Comparison of ENCODE assay signal across 14 cellular contexts in the genomic region with DNA sequence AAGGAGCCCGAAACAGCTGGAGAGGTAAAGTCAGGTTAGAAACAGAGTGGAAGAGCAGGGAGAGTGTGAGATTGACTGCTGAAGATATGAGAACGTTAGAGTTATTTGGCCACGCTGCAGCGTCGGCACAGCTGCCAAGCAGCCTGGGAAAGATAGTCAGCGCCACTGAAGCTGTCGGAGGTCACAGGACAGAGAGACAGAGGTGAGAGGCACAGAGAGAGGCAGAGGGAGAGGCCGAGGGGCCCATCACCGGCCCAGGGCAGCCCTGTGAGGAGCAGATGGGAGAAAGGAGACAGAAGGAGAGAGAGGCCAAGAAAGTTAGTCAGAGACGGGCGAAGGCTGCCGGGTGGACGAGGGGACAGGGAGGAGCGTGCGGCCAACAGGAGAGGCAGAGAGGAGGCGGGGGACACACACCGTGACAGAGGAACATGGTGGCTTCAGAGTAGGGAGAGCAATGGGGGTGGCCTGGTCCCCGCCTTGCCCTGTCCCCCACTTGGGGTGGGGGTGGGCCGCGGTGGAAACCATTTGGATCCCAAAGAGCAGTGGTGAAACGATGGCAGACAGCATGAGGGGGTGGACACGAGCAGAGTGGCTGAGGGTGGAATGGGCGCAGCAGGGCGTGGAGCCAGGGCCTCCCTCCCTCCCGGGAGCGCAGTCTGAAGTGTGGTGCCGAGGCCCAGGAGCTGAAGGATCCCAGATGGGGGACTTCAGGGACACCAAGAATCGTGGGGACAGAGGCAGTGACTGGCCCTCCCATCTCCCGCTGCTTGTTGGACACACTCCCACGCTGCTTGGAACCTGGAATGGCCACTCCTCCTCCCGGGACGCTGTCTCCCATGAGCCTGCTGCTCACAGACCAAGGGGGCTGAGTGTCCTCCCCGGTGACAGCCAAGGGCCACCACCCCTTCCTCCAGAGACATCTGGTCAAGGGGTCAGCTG. TPM values are rescaled to one million over a fixed set of nuclear protein-coding genes. Genes with fewer than 3 reads are reported as not detected.
"Had no signal": no experiment of that assay in that cellular context is flagged by ENCODE, and none has a peak within 500 bp of the region (broad histone marks: within the 10 kb centered on the region; RNA-seq: fewer than 3 reads in every experiment).

No MANE protein-coding gene starts in this region.

- H3K36me3 Mint-ChIP-seq: activated naive CD8-positive, alpha-beta T cell treated with anti-CD3 and anti-CD28 coated beads, Interleukin-2, amount 10 ng/mL, durations not matched to agents 7 days and 5 days; stimulated activated naive B cell treated with anti-CD40 and anti-IgM and Interleukin-4, amounts not matched to agents 10 μg/mL and 1 μg/mL and 100 μg/mL, for 72 hours had no signal

- H3K27ac Mint-ChIP-seq: activated CD8-positive, alpha-beta T cell treated with anti-CD3 and anti-CD28 coated beads, Interleukin-2, amount 10 ng/mL, durations not matched to agents 7 days and 5 days; activated naive CD8-positive, alpha-beta T cell treated with anti-CD3 and anti-CD28 coated beads, Interleukin-2, amount 10 ng/mL, durations not matched to agents 7 days and 5 days; stimulated activated naive B cell treated with anti-CD40 and anti-IgM and Interleukin-4, amounts not matched to agents 10 μg/mL and 1 μg/mL and 100 μg/mL, for 72 hours had no signal

- H3K27ac ChIP-seq: breast epithelium, esophagus squamous epithelium, psoas muscle, sigmoid colon, upper lobe of left lung had no signal

- H3K27me3 ChIP-seq: breast epithelium, upper lobe of left lung had no signal

- H3K4me1 ChIP-seq: breast epithelium, esophagus squamous epithelium, psoas muscle, sigmoid colon had no signal

- H3K4me3 Mint-ChIP-seq: activated CD8-positive, alpha-beta T cell treated with anti-CD3 and anti-CD28 coated beads, Interleukin-2, amount 10 ng/mL, durations not matched to agents 7 days and 5 days; activated naive CD8-positive, alpha-beta T cell treated with anti-CD3 and anti-CD28 coated beads, Interleukin-2, amount 10 ng/mL, durations not matched to agents 7 days and 5 days; stimulated activated naive B cell treated with anti-CD40 and anti-IgM and Interleukin-4, amounts not matched to agents 10 μg/mL and 1 μg/mL and 100 μg/mL, for 72 hours had no signal

- H3K36me3 ChIP-seq: breast epithelium, esophagus squamous epithelium, sigmoid colon, upper lobe of left lung had no signal

- ATAC-seq: activated CD8-positive, alpha-beta T cell treated with anti-CD3 and anti-CD28 coated beads, Interleukin-2, amount 10 ng/mL, durations not matched to agents 7 days and 5 days; psoas muscle; stimulated activated naive B cell treated with anti-CD40 and anti-IgM and Interleukin-4, amounts not matched to agents 10 μg/mL and 1 μg/mL and 100 μg/mL, for 72 hours had no signal

- DNase-seq: activated CD8-positive, alpha-beta memory T cell treated with anti-CD3 and anti-CD28 coated beads, Interleukin-2, amount 50 U/mL, for 48 hours; activated CD8-positive, alpha-beta T cell treated with anti-CD3 and anti-CD28 coated beads, Interleukin-2, amount 10 ng/mL, durations not matched to agents 7 days and 5 days; activated naive CD8-positive, alpha-beta T cell treated with anti-CD3 and anti-CD28 coated beads, Interleukin-2, amount 10 ng/mL, durations not matched to agents 7 days and 5 days; aorta; esophagus squamous epithelium; foreskin fibroblast; psoas muscle; sigmoid colon; stimulated activated CD4-positive, alpha-beta T cell treated with anti-CD3 and anti-CD28 coated beads, Interleukin-2, amount 100 ng/mL, for 24 hours; stimulated activated naive B cell treated with anti-CD40 and anti-IgM and Interleukin-4, amounts not matched to agents 10 μg/mL and 1 μg/mL and 100 μg/mL, for 72 hours had no signal

- H3K9me3 ChIP-seq: breast epithelium, esophagus squamous epithelium, psoas muscle, sigmoid colon, upper lobe of left lung had no signal

- H3K4me3 ChIP-seq: breast epithelium, esophagus squamous epithelium, psoas muscle, sigmoid colon, upper lobe of left lung had no signal

- H3K9me3 Mint-ChIP-seq: activated naive CD8-positive, alpha-beta T cell treated with anti-CD3 and anti-CD28 coated beads, Interleukin-2, amount 10 ng/mL, durations not matched to agents 7 days and 5 days; stimulated activated naive B cell treated with anti-CD40 and anti-IgM and Interleukin-4, amounts not matched to agents 10 μg/mL and 1 μg/mL and 100 μg/mL, for 72 hours had no signal

RNA-seq across cellular contexts. Expression of a gene that starts 26.6 kb away (rescaled TPM):
- total RNA-seq: activated CD8-positive, alpha-beta T cell treated with anti-CD3 and anti-CD28 coated beads, Interleukin-2, amount 10 ng/mL, durations not matched to agents 7 days and 5 days; activated naive CD8-positive, alpha-beta T cell treated with anti-CD3 and anti-CD28 coated beads, Interleukin-2, amount 10 ng/mL, durations not matched to agents 7 days and 5 days; myocyte had no signal
- polyA plus RNA-seq: keratinocyte had no signal

RNA-seq across cellular contexts. Expression of a gene that starts 45.7 kb away (rescaled TPM):
- total RNA-seq: activated CD8-positive, alpha-beta T cell treated with anti-CD3 and anti-CD28 coated beads, Interleukin-2, amount 10 ng/mL, durations not matched to agents 7 days and 5 days; activated naive CD8-positive, alpha-beta T cell treated with anti-CD3 and anti-CD28 coated beads, Interleukin-2, amount 10 ng/mL, durations not matched to agents 7 days and 5 days had no signal
